In genomic region chr2:229794636-229795035, GRCh38 we compare ENCODE assay signal across 31 cellular contexts.
DNase-seq lines count a peak whose midpoint lies in the region; ATAC-seq, FAIRE-seq and TF ChIP-seq lines count a peak whose summit lies in the region.
"Had no signal": no experiment of that assay in that cellular context is flagged by ENCODE, and none has a peak within 500 bp of the region (broad histone marks: within the 10 kb centered on the region; RNA-seq: fewer than 3 reads in every experiment).

No MANE protein-coding gene starts in this region.

- H3K27me3 ChIP-seq in PC-3 (ENCODE audit: low read length), result no peaks in the 10 kb centered on the region
- H3K27me3 ChIP-seq in SK-N-SH (ENCODE audit: insufficient read depth), result no peaks in the 10 kb centered on the region
- H3K27me3 ChIP-seq: BE2C; BLaER1; BLaER1 treated with 17β-estradiol and CSF1 and Interleukin-3, amounts not matched to agents 10 nM and 100 nM had no signal

- H3K27ac ChIP-seq in 22Rv1 (peak overlapping the region; percentile 20; the same call in 1 of the 2 replicates), PC-3 (ENCODE audit: low read length) (peak overlapping the region; percentile 53), kidney (ENCODE audit: low read depth in 2 of 2, low read length in 2 of 2) (no peak overlapping the region), SK-N-SH (ENCODE audit: low read depth in 2 of 2, low read length in 1 of 2) (no peak overlapping the region)
- H3K27ac ChIP-seq: A549; BLaER1; BLaER1 treated with 17β-estradiol and CSF1 and Interleukin-3, amounts not matched to agents 10 nM and 100 nM; C4-2B had no signal

- CTCF ChIA-PET in PC-3 (lab: Charles Lee) (no interaction called here), SK-N-SH (lab: Yijun Ruan, JAX) (interaction anchor here (1.0 to 1.9 kb wide), 2 partner anchors 13 kb away, joined by 3 to 23 read pairs; no protein-coding TSS in a partner anchor)

- no TSS peak for BruUV-seq in PC-3 (replicated peaks; lab: Mats Ljungman, UMichigan)

- H3K9me3 ChIP-seq in PC-3 (ENCODE audit: low read length), result no peaks in the 10 kb centered on the region
- no peaks in the 10 kb centered on the region for H3K9me3 ChIP-seq in kidney (ENCODE audit: control insufficient read depth in 1 of 2, low read length in 2 of 2)
- H3K9me3 ChIP-seq in SK-N-SH, result no peaks in the 10 kb centered on the region
- H3K9me3 ChIP-seq: A549; BE2C; BLaER1; BLaER1 treated with 17β-estradiol and CSF1 and Interleukin-3, amounts not matched to agents 10 nM and 100 nM; Caco-2 had no signal

- no peak for TF ChIP-seq RAD21 in SK-N-SH (IDR thresholded peaks at IDR 0.05; ENCODE audit: low read length)

- H3F3A ChIP-seq in PC-3 (ENCODE audit: low read length, unreplicated experiment), result no peaks in the 10 kb centered on the region
- H3F3A ChIP-seq in SK-N-SH (replicated peaks; ENCODE audit: insufficient read depth), result no peaks in the 10 kb centered on the region

- intact Hi-C loops in PC-3 (cut with micrococcal nuclease), result no loop called here
- intact Hi-C loops in kidney (cut with DNase I), result no loop called here

- H2AFZ ChIP-seq in PC-3 (ENCODE audit: low read length) (no peak overlapping the region), SK-N-SH (ENCODE audit: low read depth) (no peak overlapping the region)

- no peak for TF ChIP-seq EP300 in SK-N-SH (IDR thresholded peaks at IDR 0.05; ENCODE audit: borderline replicate concordance in 1 of 2, low read depth in 1 of 2, low read length in 1 of 2)

- H3K79me2 ChIP-seq in PC-3 (ENCODE audit: low read length) (no peaks in the 10 kb centered on the region), SK-N-SH (ENCODE audit: insufficient read depth) (peaks cover 8% of the 10 kb centered on the region)

- WGBS in SK-N-SH (ENCODE audit: low lambda C conversion rate), result 100% methylated on average over 1 of the region's 1 CpG

- peaks cover 7% of the 10 kb centered on the region; the same call in 1 of the 2 replicates for H4K20me1 ChIP-seq in PC-3 (ENCODE audit: low read length)
- no peaks in the 10 kb centered on the region for H4K20me1 ChIP-seq in SK-N-SH (ENCODE audit: insufficient read depth)
- H4K20me1 ChIP-seq: BLaER1 had no signal

- peak; percentile 75 for ATAC-seq in PC-3
- ATAC-seq in HG02763 (IDR thresholded peaks at IDR 0.05; ENCODE audit: unreplicated experiment), result no peak
- ATAC-seq: A549; CD8-positive, alpha-beta T cell had no signal

- H3K4me2 ChIP-seq in PC-3 (ENCODE audit: low read length), result peak overlapping the region; percentile 12
- no peak overlapping the region for H3K4me2 ChIP-seq in SK-N-SH
- H3K4me2 ChIP-seq: A549; BLaER1; BLaER1 treated with 17β-estradiol and CSF1 and Interleukin-3, amounts not matched to agents 10 nM and 100 nM had no signal

- H3K9ac ChIP-seq in PC-3 (ENCODE audit: low read length), result no peak overlapping the region
- H3K9ac ChIP-seq in kidney (ENCODE audit: low read length in 2 of 2), result no peak overlapping the region
- H3K9ac ChIP-seq in SK-N-SH, result no peak overlapping the region
- H3K9ac ChIP-seq: BLaER1; BLaER1 treated with 17β-estradiol and CSF1 and Interleukin-3, amounts not matched to agents 10 nM and 100 nM had no signal

- H3K36me3 ChIP-seq in PC-3 (ENCODE audit: low read depth, low read length) (peaks cover 68% of the 10 kb centered on the region), kidney (ENCODE audit: control insufficient read depth in 1 of 2, insufficient read depth in 2 of 2, low read length in 2 of 2) (peaks cover 46 to 75% of the 10 kb centered on the region in 2 donors), SK-N-SH (replicated peaks in 1 of 2; ENCODE audit: control insufficient read depth in 1 of 2, insufficient read depth in 2 of 2, low read length in 1 of 2) (peaks cover 84 to 93% of the 10 kb centered on the region in 2 experiments)

- H3K4me1 ChIP-seq in PC-3 (ENCODE audit: insufficient read depth, low read length) (peaks cover 25% of the 10 kb centered on the region), kidney (ENCODE audit: control insufficient read depth in 1 of 2, insufficient read depth in 1 of 2, low read depth in 1 of 2, low read length in 2 of 2) (no peaks in the 10 kb centered on the region), SK-N-SH (ENCODE audit: control insufficient read depth in 1 of 2, insufficient read depth in 2 of 2, low read depth in 1 of 2, low read length in 1 of 2) (no peaks in the 10 kb centered on the region)
- H3K4me1 ChIP-seq: BE2C, BLaER1, Caco-2 had no signal

- FAIRE-seq in kidney (lab: Jason Lieb, UNC), result peak; percentile 23
- FAIRE-seq: A204.1, A549, D721Med had no signal

- POLR2A ChIA-PET in PC-3 (lab: Charles Lee; ENCODE audit: unreplicated experiment), result no interaction called here
- POLR2A ChIA-PET in SK-N-SH (lab: Yijun Ruan, JAX), result no interaction called here

- H3K9me2 ChIP-seq in PC-3 (replicated peaks; ENCODE audit: low read length) (no peaks in the 10 kb centered on the region), SK-N-SH (no peaks in the 10 kb centered on the region)

- DNase-seq in PC-3 (peak; percentile 54), kidney (no peak), SK-N-SH (no peak), iPS-NIHi11 (ENCODE audit: low spot score) (no peak)
- DNase-seq: 8988T; ACHN; AML-193; BE2C; Caco-2; Calu3; CD4-positive, alpha-beta memory T cell; CD4-positive, alpha-beta T cell; CD4-positive, CD25-positive, alpha-beta regulatory T cell; CD8-positive, alpha-beta memory T cell; CD8-positive, alpha-beta T cell; COR-L47; DMS 273 treated with DMSO at 0.1 percent for 48 hours; DMS153; DMS53; DMS79; DMS79 treated with DMSO at 0.1 percent for 48 hours; DND-41; EL had no signal

- TF ChIP-seq CTCF in 22Rv1 (IDR thresholded peaks at IDR 0.05), result no peak
- no peak for TF ChIP-seq CTCF in PC-3 (conservative IDR thresholded peaks at IDR 0.05; ENCODE audit: low read depth, low read length)
- no peak for TF ChIP-seq CTCF in kidney (IDR thresholded peaks at IDR 0.05; ENCODE audit: borderline replicate concordance, extremely low read depth, insufficient read depth)
- no peak for TF ChIP-seq CTCF in SK-N-SH (IDR thresholded peaks at IDR 0.05)

- H3K4me3 ChIP-seq in PC-3 (ENCODE audit: low read length), result no peak overlapping the region
- H3K4me3 ChIP-seq in kidney (ENCODE audit: low read length in 2 of 2), result no peak overlapping the region
- H3K4me3 ChIP-seq in SK-N-SH (ENCODE audit: low read depth in 2 of 2, low read length in 1 of 2), result no peak overlapping the region
- H3K4me3 ChIP-seq: A549; BLaER1; BLaER1 treated with 17β-estradiol and CSF1 and Interleukin-3, amounts not matched to agents 10 nM and 100 nM had no signal

TF ChIP-seq in SK-N-SH, 30 proteins besides CTCF, POLR2A, EP300 and RAD21 (continues in another document):
- TF ChIP-seq USF2 (IDR thresholded peaks at IDR 0.05; ENCODE audit: borderline replicate concordance, low read depth, low read length) (no peak), TCF12 (IDR thresholded peaks at IDR 0.05) (no peak), RFX5 (IDR thresholded peaks at IDR 0.05; ENCODE audit: low read length) (no peak), GABPA (IDR thresholded peaks at IDR 0.05; ENCODE audit: low read depth) (no peak), YY1 (IDR thresholded peaks at IDR 0.05; ENCODE audit: low read depth) (no peak), MAX (IDR thresholded peaks at IDR 0.05; ENCODE audit: low read depth) (no peak), GATA2 (CRISPR knock-in tag; IDR thresholded peaks at IDR 0.05) (no peak), USF1 (IDR thresholded peaks at IDR 0.05; ENCODE audit: borderline replicate concordance, low read depth) (no peak), NRF1 (IDR thresholded peaks at IDR 0.05; ENCODE audit: low read depth, low read length) (no peak), FOXM1 (IDR thresholded peaks at IDR 0.05; ENCODE audit: low read depth) (no peak), TEAD4 (IDR thresholded peaks at IDR 0.05; ENCODE audit: borderline replicate concordance, insufficient read depth) (no peak), FOXJ3 (CRISPR knock-in tag; IDR thresholded peaks at IDR 0.05) (no peak), SMC3 (IDR thresholded peaks at IDR 0.05; ENCODE audit: low read depth, low read length) (no peak), FOSL2 (IDR thresholded peaks at IDR 0.05; ENCODE audit: borderline replicate concordance, low read depth) (no peak), MXI1 (IDR thresholded peaks at IDR 0.05; ENCODE audit: low read depth, low read length) (no peak)
- TF ChIP-seq, protein P1, sequence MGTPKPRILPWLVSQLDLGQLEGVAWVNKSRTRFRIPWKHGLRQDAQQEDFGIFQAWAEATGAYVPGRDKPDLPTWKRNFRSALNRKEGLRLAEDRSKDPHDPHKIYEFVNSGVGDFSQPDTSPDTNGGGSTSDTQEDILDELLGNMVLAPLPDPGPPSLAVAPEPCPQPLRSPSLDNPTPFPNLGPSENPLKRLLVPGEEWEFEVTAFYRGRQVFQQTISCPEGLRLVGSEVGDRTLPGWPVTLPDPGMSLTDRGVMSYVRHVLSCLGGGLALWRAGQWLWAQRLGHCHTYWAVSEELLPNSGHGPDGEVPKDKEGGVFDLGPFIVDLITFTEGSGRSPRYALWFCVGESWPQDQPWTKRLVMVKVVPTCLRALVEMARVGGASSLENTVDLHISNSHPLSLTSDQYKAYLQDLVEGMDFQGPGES (IDR thresholded peaks at IDR 0.05; ENCODE audit: low read depth, low read length), result no peak

Comparison
In these comparisons a context has a peak if more than half of its experiments do, and no peak if none do; other contexts are left out.
1. H3K27ac ChIP-seq: peak in 22Rv1 (single experiment) and PC-3 (single experiment); none in kidney (0 of 2) and SK-N-SH (0 of 2).